In genomic region chr7:38215734-38216670, GRCh38 we compare ENCODE assay signal across 8 cellular contexts. TPM values are rescaled to one million over a fixed set of nuclear protein-coding genes. Genes with fewer than 3 reads are reported as not detected.
DNase-seq lines count a peak whose midpoint lies in the region; ATAC-seq and TF ChIP-seq lines count a peak whose summit lies in the region.

No MANE protein-coding gene starts in this region.

- intact Hi-C loops in OCI-LY7 (cut with micrococcal nuclease; ENCODE audit: unreplicated experiment): loop anchor here (1.0 to 2.0 kb wide), 3 partner anchors 103 to 119 kb away; no protein-coding TSS in a partner anchor

- peak; percentile 96 for TF ChIP-seq CTCF in OCI-LY7 (conservative IDR thresholded peaks at IDR 0.05; ENCODE audit: low read length)
- TF ChIP-seq CTCF in fibroblast of mammary gland (conservative IDR thresholded peaks at IDR 0.05; ENCODE audit: control insufficient read depth, insufficient read depth, low read depth, low read length): peak; percentile 96
- peak; percentile 68 for TF ChIP-seq CTCF in neural cell (IDR thresholded peaks at IDR 0.05; ENCODE audit: poor library complexity, severe bottlenecking)

- peaks cover 47% of the 10 kb centered on the region for H3K4me1 Mint-ChIP-seq in stimulated activated naive CD8-positive, alpha-beta T cell treated with anti-CD3 and anti-CD28 coated beads, Interleukin-15, Interleukin-2, amounts not matched to agents 100 ng/mL and 50 ng/mL, for 24 hours (ENCODE audit: low read depth)

- no peaks in the 10 kb centered on the region for H3K27me3 ChIP-seq in neural cell (ENCODE audit: insufficient read depth, low read depth, low read length)

- CTCF ChIA-PET in OCI-LY7 (lab: Charles Lee; ENCODE audit: unreplicated experiment): interaction anchor here (0.6 to 1.6 kb wide), 14 partner anchors 10 to 158 kb away, joined by 3 to 13 read pairs (median 5); partner anchors contain the start of gene STARD3NL

- H3K27me3 Mint-ChIP-seq in stimulated activated naive CD8-positive, alpha-beta T cell treated with anti-CD3 and anti-CD28 coated beads, Interleukin-15, Interleukin-2, amounts not matched to agents 100 ng/mL and 50 ng/mL, for 24 hours: no peaks in the 10 kb centered on the region

- H3K9ac ChIP-seq in neural cell (ENCODE audit: low read length): no peak overlapping the region

- no peak overlapping the region for H3K4me3 ChIP-seq in OCI-LY7 (ENCODE audit: low read depth, low read length, poor library complexity, severe bottlenecking)
- H3K4me3 ChIP-seq in fibroblast of mammary gland (ENCODE audit: control insufficient read depth, low read depth, low read length): no peak overlapping the region
- no peak overlapping the region for H3K4me3 ChIP-seq in neural cell (ENCODE audit: low read length)

- peak; percentile 83 for DNase-seq in DMS153 treated with DMSO at 0.1 percent for 48 hours (lab: John Stamatoyannopoulos, UW; ENCODE audit: unreplicated experiment)
- peak; percentile 58 for DNase-seq in HuH-7 (ENCODE audit: low spot score)
- DNase-seq in OCI-LY7 (ENCODE audit: low spot score): peak; percentile 71
- DNase-seq in activated T-cell treated with anti-CD3 and anti-CD28 coated beads for 48 hours (ENCODE audit: low read depth): peak; percentile 59
- DNase-seq in fibroblast of mammary gland (ENCODE audit: low read depth): peak; percentile 88

- peaks cover 21% of the 10 kb centered on the region; the same call in 1 of the 2 replicates for H3K36me3 ChIP-seq in OCI-LY7 (ENCODE audit: insufficient read depth, low read length)
- peaks cover 21% of the 10 kb centered on the region for H3K36me3 ChIP-seq in neural cell (ENCODE audit: insufficient read depth, low read length)

- BruUV-seq in OCI-LY7 (replicated peaks; lab: Mats Ljungman, UMichigan): no TSS peak

- H2AFZ ChIP-seq in OCI-LY7 (ENCODE audit: low read length) (no peak overlapping the region), neural cell (ENCODE audit: low read depth, low read length) (no peak overlapping the region)

- H3K9me3 Mint-ChIP-seq in stimulated activated naive CD8-positive, alpha-beta T cell treated with anti-CD3 and anti-CD28 coated beads, Interleukin-15, Interleukin-2, amounts not matched to agents 100 ng/mL and 50 ng/mL, for 24 hours: no peaks in the 10 kb centered on the region

- no peaks in the 10 kb centered on the region for H3K4me1 ChIP-seq in OCI-LY7 (ENCODE audit: insufficient read depth, low read length, poor library complexity, severe bottlenecking)

- POLR2A ChIA-PET in OCI-LY7 (lab: Charles Lee): interaction anchor here (0.7 to 1.1 kb wide), 5 partner anchors 36 to 162 kb away, joined by 3 to 4 read pairs (median 3); no protein-coding TSS in a partner anchor

- H3K9me2 ChIP-seq in OCI-LY7 (ENCODE audit: insufficient read depth, low read length): no peaks in the 10 kb centered on the region
- H3K9me2 ChIP-seq in neural cell (ENCODE audit: insufficient read depth, low read length): no peaks in the 10 kb centered on the region

- no peaks in the 10 kb centered on the region for H3F3A ChIP-seq in neural cell (ENCODE audit: insufficient read depth, low read length, poor library complexity, severe bottlenecking)

- H3K9me3 ChIP-seq in OCI-LY7 (ENCODE audit: low read length) (no peaks in the 10 kb centered on the region), neural cell (ENCODE audit: low read length) (no peaks in the 10 kb centered on the region)

- H3K79me2 ChIP-seq in OCI-LY7 (ENCODE audit: insufficient read depth, low read depth, low read length) (no peaks in the 10 kb centered on the region), neural cell (replicated peaks; ENCODE audit: insufficient read depth, low read length) (peaks cover 5% of the 10 kb centered on the region)

- H3K27ac ChIP-seq in OCI-LY7 (ENCODE audit: low read depth, low read length, poor library complexity, severe bottlenecking) (no peak overlapping the region), neural cell (ENCODE audit: low read length) (no peak overlapping the region)

- peak overlapping the region; percentile 47 for H3K27ac Mint-ChIP-seq in stimulated activated naive CD8-positive, alpha-beta T cell treated with anti-CD3 and anti-CD28 coated beads, Interleukin-15, Interleukin-2, amounts not matched to agents 100 ng/mL and 50 ng/mL, for 24 hours

- peaks cover 33% of the 10 kb centered on the region for H3K36me3 Mint-ChIP-seq in stimulated activated naive CD8-positive, alpha-beta T cell treated with anti-CD3 and anti-CD28 coated beads, Interleukin-15, Interleukin-2, amounts not matched to agents 100 ng/mL and 50 ng/mL, for 24 hours (ENCODE audit: low read depth)

- ATAC-seq in GM21529 (IDR thresholded peaks at IDR 0.05; ENCODE audit: unreplicated experiment): peak; percentile 99

- TF ChIP-seq RAD21 in neural cell (conservative IDR thresholded peaks at IDR 0.05): peak; percentile 64

- TF ChIP-seq EP300 in neural cell (conservative IDR thresholded peaks at IDR 0.05; ENCODE audit: poor library complexity, severe bottlenecking): no peak

- H3K4me2 ChIP-seq in OCI-LY7 (ENCODE audit: low read length): no peak overlapping the region
- no peak overlapping the region for H3K4me2 ChIP-seq in neural cell (ENCODE audit: low read length)

- H4K20me1 ChIP-seq in OCI-LY7 (ENCODE audit: insufficient read depth, low read length) (no peaks in the 10 kb centered on the region), neural cell (ENCODE audit: insufficient read depth) (no peaks in the 10 kb centered on the region)

- H3K4me3 Mint-ChIP-seq in stimulated activated naive CD8-positive, alpha-beta T cell treated with anti-CD3 and anti-CD28 coated beads, Interleukin-15, Interleukin-2, amounts not matched to agents 100 ng/mL and 50 ng/mL, for 24 hours: no peak overlapping the region

TF ChIP-seq in neural cell, 6 proteins besides CTCF, POLR2A, EP300 and RAD21:
- TF ChIP-seq SMC3 (conservative IDR thresholded peaks at IDR 0.05; ENCODE audit: poor library complexity) (peak; percentile 59), TAF1 (IDR thresholded peaks at IDR 0.05; ENCODE audit: low read depth) (no peak), EZH2 (IDR thresholded peaks at IDR 0.05; ENCODE audit: borderline replicate concordance, insufficient read depth, low read length, poor library complexity, severe bottlenecking) (no peak)

RNA-seq across cellular contexts. Expression of gene STARD3NL, which starts 38.0 kb away (rescaled TPM):
- total RNA-seq in OCI-LY7 (2014; rRNA removed; shearing (Covaris generic)): 16.3 and 17.6 TPM in 2 replicates
- total RNA-seq in OCI-LY7 (2022): 19.8 and 21.7 TPM in 2 replicates
- polyA plus RNA-seq in neural cell: 233 and 240 TPM in 2 replicates
- 126 and 154 TPM in 2 replicates for polyA minus RNA-seq in neural cell
